Comparison of ENCODE assay signal across 10 cellular contexts in the genomic region with DNA sequence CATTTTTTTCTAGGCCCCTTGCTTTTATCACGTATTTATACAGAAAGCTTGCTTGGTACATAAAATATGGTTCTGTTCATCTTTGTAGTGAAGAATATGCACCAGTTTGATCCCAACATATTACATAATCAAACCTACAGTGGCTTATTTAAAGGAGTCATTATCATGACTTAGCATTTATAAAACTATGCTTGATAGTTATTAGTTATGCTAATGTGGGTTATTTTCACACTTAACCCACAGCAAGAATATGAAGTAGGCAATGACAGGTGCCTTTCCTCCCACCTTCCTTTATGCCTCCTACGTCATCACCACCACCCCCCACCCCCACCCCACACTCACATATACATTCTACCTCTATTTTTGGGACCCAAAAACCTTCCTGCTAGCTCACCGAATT. TPM values are rescaled to one million over a fixed set of nuclear protein-coding genes. Genes with fewer than 3 reads are reported as not detected.
DNase-seq lines count a peak whose midpoint lies in the region; ATAC-seq and TF ChIP-seq lines count a peak whose summit lies in the region.
"Had no signal": no experiment of that assay in that cellular context is flagged by ENCODE, and none has a peak within 500 bp of the region (broad histone marks: within the 10 kb centered on the region; RNA-seq: fewer than 3 reads in every experiment).

No MANE protein-coding gene starts in this region.

- intact Hi-C loops in testis (cut with DNase I; ENCODE audit: low total_unique reads) = no loop called here

- peak overlapping the region; percentile 93 for H3K27ac Mint-ChIP-seq in activated T-cell treated with anti-CD3 and anti-CD28 coated beads, Interleukin-2, amount 50 U/mL, for 24 hours
- H3K27ac Mint-ChIP-seq in WTC11 (peak overlapping the region; percentile 91; the same call in 1 of the 2 replicates), immature natural killer cell (peak overlapping the region; percentile 75 to 95 (median 90))

- WGBS in testis, 2 donors = 63 to 71% methylated on average over 3 of the region's 3 CpGs

- peak overlapping the region; percentile 18 to 49 for H3K27ac ChIP-seq in testis

- peaks cover 92% of the 10 kb centered on the region for H3K4me1 Mint-ChIP-seq in activated T-cell treated with anti-CD3 and anti-CD28 coated beads, Interleukin-2, amount 50 U/mL, for 24 hours (ENCODE audit: low read depth)
- H3K4me1 Mint-ChIP-seq in WTC11 = peaks cover 27% of the 10 kb centered on the region
- H3K4me1 Mint-ChIP-seq in immature natural killer cell = peaks cover 95 to 96% of the 10 kb centered on the region in 2 donors

- H3K27me3 ChIP-seq in testis = no peaks in the 10 kb centered on the region

- H3K9me3 ChIP-seq in testis = no peaks in the 10 kb centered on the region

- H3K36me3 Mint-ChIP-seq in activated T-cell treated with anti-CD3 and anti-CD28 coated beads, Interleukin-2, amount 50 U/mL, for 24 hours (ENCODE audit: low read depth) = peaks cover 96% of the 10 kb centered on the region
- H3K36me3 Mint-ChIP-seq in WTC11 (peaks cover 48% of the 10 kb centered on the region), immature natural killer cell (peaks cover 19 to 40% (median 30%) of the 10 kb centered on the region in 3 donors)

- no peak for DNase-seq in activated T-cell treated with anti-CD3 and anti-CD28 coated beads, Interleukin-2, amount 50 U/mL, for 24 hours
- DNase-seq in activated T-cell treated with anti-CD3 and anti-CD28 coated beads, Interleukin-2, amount 50 U/mL, for 48 hours = no peak
- DNase-seq in WTC11 (ENCODE audit: low spot score) (no peak), immature natural killer cell (no peak), testis (no peak), dedifferentiated amniotic fluid mesenchymal stem cell (ENCODE audit: extremely low spot score) (no peak)
- DNase-seq: IMR-90, NCI-H510A treated with DMSO at 0.1 percent for 48 hours had no signal

- ATAC-seq in WTC11 = no peak
- ATAC-seq in GM18870 (IDR thresholded peaks at IDR 0.05; ENCODE audit: unreplicated experiment) = no peak
- no peak for ATAC-seq in HG02588 (IDR thresholded peaks at IDR 0.05; ENCODE audit: unreplicated experiment)

- no peaks in the 10 kb centered on the region for H3K36me3 ChIP-seq in testis (ENCODE audit: low read depth, missing control alignments)

- H3K27me3 Mint-ChIP-seq in activated T-cell treated with anti-CD3 and anti-CD28 coated beads, Interleukin-2, amount 50 U/mL, for 24 hours = no peaks in the 10 kb centered on the region
- H3K27me3 Mint-ChIP-seq in WTC11 (ENCODE audit: low read depth) = no peaks in the 10 kb centered on the region
- H3K27me3 Mint-ChIP-seq in immature natural killer cell (ENCODE audit: low read depth in 3 of 3) = no peaks in the 10 kb centered on the region

- peaks cover 44% of the 10 kb centered on the region for H3K4me1 ChIP-seq in testis

- no peak overlapping the region for H3K4me3 ChIP-seq in testis

- no peak for TF ChIP-seq POLR2A in testis (IDR thresholded peaks at IDR 0.05)

- CTCF ChIA-PET in WTC11 (lab: Charles Lee) = interaction anchor here (0.8 kb wide), 1 partner anchor 28 kb away, joined by 3 read pairs; no protein-coding TSS in a partner anchor

- H3K4me3 Mint-ChIP-seq in activated T-cell treated with anti-CD3 and anti-CD28 coated beads, Interleukin-2, amount 50 U/mL, for 24 hours = peak overlapping the region; percentile 45
- H3K4me3 Mint-ChIP-seq in WTC11 (no peak overlapping the region), immature natural killer cell (peak overlapping the region; percentile 64 to 78 (median 74))

- POLR2A ChIA-PET in WTC11 (lab: Charles Lee) = no interaction called here

- no peaks in the 10 kb centered on the region for H3K9me3 Mint-ChIP-seq in activated T-cell treated with anti-CD3 and anti-CD28 coated beads, Interleukin-2, amount 50 U/mL, for 24 hours
- H3K9me3 Mint-ChIP-seq in WTC11 (no peaks in the 10 kb centered on the region), immature natural killer cell (no peaks in the 10 kb centered on the region)

- TF ChIP-seq CTCF in WTC11 (IDR thresholded peaks at IDR 0.05) (no peak), testis (IDR thresholded peaks at IDR 0.05) (no peak)

TF ChIP-seq in WTC11, 78 proteins besides CTCF, POLR2A, EP300 and RAD21:
- no peak for TF ChIP-seq EMX1 (CRISPR knock-in tag; IDR thresholded peaks at IDR 0.05)
- no peak for TF ChIP-seq ELF4 (CRISPR knock-in tag; IDR thresholded peaks at IDR 0.05; ENCODE audit: low read depth)
- TF ChIP-seq, protein P1, sequence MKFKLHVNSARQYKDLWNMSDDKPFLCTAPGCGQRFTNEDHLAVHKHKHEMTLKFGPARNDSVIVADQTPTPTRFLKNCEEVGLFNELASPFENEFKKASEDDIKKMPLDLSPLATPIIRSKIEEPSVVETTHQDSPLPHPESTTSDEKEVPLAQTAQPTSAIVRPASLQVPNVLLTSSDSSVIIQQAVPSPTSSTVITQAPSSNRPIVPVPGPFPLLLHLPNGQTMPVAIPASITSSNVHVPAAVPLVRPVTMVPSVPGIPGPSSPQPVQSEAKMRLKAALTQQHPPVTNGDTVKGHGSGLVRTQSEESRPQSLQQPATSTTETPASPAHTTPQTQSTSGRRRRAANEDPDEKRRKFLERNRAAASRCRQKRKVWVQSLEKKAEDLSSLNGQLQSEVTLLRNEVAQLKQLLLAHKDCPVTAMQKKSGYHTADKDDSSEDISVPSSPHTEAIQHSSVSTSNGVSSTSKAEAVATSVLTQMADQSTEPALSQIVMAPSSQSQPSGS (CRISPR knock-in tag; IDR thresholded peaks at IDR 0.05; ENCODE audit: borderline replicate concordance, low read depth) = no peak
- TF ChIP-seq ZNF416 (CRISPR knock-in tag; IDR thresholded peaks at IDR 0.05) = no peak

RNA-seq across cellular contexts. Expression of gene CAP1, which starts 19.8 kb away (rescaled TPM):
- 258 to 304 TPM (median 277 TPM) in 3 replicates for total RNA-seq in WTC11 (2021)
- 1,000 to 10,000 TPM in 1 of 3 donors, 100 to 1,000 TPM in 2; 766 to 1,293 (median 950) TPM for polyA plus RNA-seq in immature natural killer cell
- total RNA-seq in testis = 100 to 1,000 TPM; 159 to 160 TPM
- polyA plus RNA-seq in testis (ENCODE audit: insufficient read depth, low read depth, low replicate concordance) = 231 TPM

RNA-seq across cellular contexts. Expression of gene PPT1, which starts 36.7 kb away (rescaled TPM):
- total RNA-seq in WTC11 (2021) (107 to 117 TPM (median 111 TPM) in 3 replicates), testis (10 to 100 TPM; 67.0 to 82.9 TPM)
- polyA plus RNA-seq in immature natural killer cell (100 to 1,000 TPM in 2 of 3 donors, 10 to 100 TPM in 1; 76.2 to 160 (median 128) TPM), testis (ENCODE audit: insufficient read depth, low read depth, low replicate concordance) (112 TPM)
